In genomic region chr1:46289134-46289494, GRCh38 we compare ENCODE assay signal across 1 cellular context.
TF ChIP-seq lines count a peak whose summit lies in the region.

No MANE protein-coding gene starts in this region.

TF ChIP-seq in H1, 55 proteins besides CTCF, POLR2A, EP300 and RAD21:
- TF ChIP-seq CTBP2 (IDR thresholded peaks at IDR 0.05; ENCODE audit: borderline replicate concordance, insufficient read depth, insufficient read length, low read length) (no peak), CHD7 (IDR thresholded peaks at IDR 0.05; ENCODE audit: insufficient replicate concordance, low read length) (no peak), SIRT6 (IDR thresholded peaks at IDR 0.05; ENCODE audit: low read length) (no peak), POLR2AphosphoS5 (IDR thresholded peaks at IDR 0.05; ENCODE audit: low read depth, low read length) (peak; percentile 23; the same call in 1 of the 2 replicates), KDM1A (IDR thresholded peaks at IDR 0.05; ENCODE audit: borderline replicate concordance, low read length) (no peak)
